ENCODE assay signal across 8 cellular contexts in genomic region chr10:13340626-13341370, GRCh38. TPM values are rescaled to one million over a fixed set of nuclear protein-coding genes. Genes with fewer than 3 reads are reported as not detected.
A peak's percentile ranks its signal among the peaks of the same experiment; 100 is the strongest.
DNase-seq lines count a peak whose midpoint lies in the region; ATAC-seq and TF ChIP-seq lines count a peak whose summit lies in the region.

No MANE protein-coding gene starts in this region.

- H2AFZ ChIP-seq in OCI-LY7 (ENCODE audit: low read length), result no peak overlapping the region

- peaks cover 7% of the 10 kb centered on the region; the same call in 1 of the 2 replicates for H4K20me1 ChIP-seq in OCI-LY7 (ENCODE audit: insufficient read depth, low read length)

- peaks cover 78% of the 10 kb centered on the region for H3K79me2 ChIP-seq in OCI-LY7 (ENCODE audit: insufficient read depth, low read depth, low read length)

- H3K27me3 Mint-ChIP-seq in naive thymus-derived CD8-positive, alpha-beta T cell, result no peaks in the 10 kb centered on the region

- 0 out of 2 replicates have a peak, but pooled peaks cover 6% of the 10 kb centered on the region for H3K9me3 ChIP-seq in OCI-LY7 (ENCODE audit: low read length)
- H3K9me3 ChIP-seq in lower lobe of right lung, result no peaks in the 10 kb centered on the region

- peak overlapping the region in 4 of 10 donors; percentile 36 to 77 (median 72) for H3K27ac Mint-ChIP-seq in naive thymus-derived CD8-positive, alpha-beta T cell

- peaks cover 96% of the 10 kb centered on the region for H3K36me3 ChIP-seq in OCI-LY7 (ENCODE audit: insufficient read depth, low read length)
- peaks cover 27% of the 10 kb centered on the region for H3K36me3 ChIP-seq in lower lobe of right lung

- peak; percentile 37 for DNase-seq in NK-92 treated with Interleukin-12 subunit alpha and Interleukin-12 subunit beta, amount 100 ng/mL, for 24 hours (lab: John Stamatoyannopoulos, UW)
- DNase-seq in NK-92 (lab: John Stamatoyannopoulos, UW; ENCODE audit: unreplicated experiment), result no peak
- DNase-seq in OCI-LY7 (ENCODE audit: low spot score), result peak; percentile 85
- peak in 4 of 10 donors; percentile 25 to 37 (median 31) for DNase-seq in naive thymus-derived CD8-positive, alpha-beta T cell
- no peak for DNase-seq in T1000 (lab: John Stamatoyannopoulos, UW)
- no peak for DNase-seq in lower lobe of right lung
- DNase-seq in SHP77 treated with DMSO at 0.1 percent for 48 hours (lab: John Stamatoyannopoulos, UW), result no peak

- CTCF ChIA-PET in OCI-LY7 (lab: Charles Lee; ENCODE audit: unreplicated experiment), result interaction anchor here (0.6 kb wide), 1 partner anchor 42 kb away, joined by 3 read pairs; no protein-coding TSS in a partner anchor

- peaks cover 16 to 58% (median 44%) of the 10 kb centered on the region in 4 donors for H3K4me1 Mint-ChIP-seq in naive thymus-derived CD8-positive, alpha-beta T cell

- peak overlapping the region; percentile 86 for H3K27ac ChIP-seq in OCI-LY7 (ENCODE audit: low read depth, low read length, poor library complexity, severe bottlenecking)
- H3K27ac ChIP-seq in lower lobe of right lung, result no peak overlapping the region

- no peaks in the 10 kb centered on the region for H3K9me3 Mint-ChIP-seq in naive thymus-derived CD8-positive, alpha-beta T cell

- intact Hi-C loops in OCI-LY7 (cut with micrococcal nuclease; ENCODE audit: unreplicated experiment) (loop anchor here (10.0 kb wide), 2 partner anchors 1146 to 1614 kb away; partner anchors contain the start of genes CDC123, DCLRE1C, MEIG1 and NUDT5), lower lobe of right lung (cut with DNase I) (no loop called here)

- ATAC-seq in HG02588 (IDR thresholded peaks at IDR 0.05; ENCODE audit: unreplicated experiment), result peak; percentile 96
- peak; percentile 92 to 96 for ATAC-seq in naive thymus-derived CD8-positive, alpha-beta T cell
- ATAC-seq in lower lobe of right lung, result no peak

- H3K4me1 ChIP-seq in OCI-LY7 (ENCODE audit: insufficient read depth, low read length, poor library complexity, severe bottlenecking) (peaks cover 31% of the 10 kb centered on the region), lower lobe of right lung (peaks cover 14% of the 10 kb centered on the region)

- H3K4me3 ChIP-seq in OCI-LY7 (ENCODE audit: low read depth, low read length, poor library complexity, severe bottlenecking) (peak overlapping the region; percentile 22), lower lobe of right lung (no peak overlapping the region)

- H3K4me3 Mint-ChIP-seq in naive thymus-derived CD8-positive, alpha-beta T cell, result peak overlapping the region; percentile 20 to 63 (median 50)

- H3K4me2 ChIP-seq in OCI-LY7 (ENCODE audit: low read length), result peak overlapping the region; percentile 62

- BruUV-seq in OCI-LY7 (replicated peaks; lab: Mats Ljungman, UMichigan), result no TSS peak

- POLR2A ChIA-PET in OCI-LY7 (lab: Charles Lee), result interaction anchor here (0.7 to 1.3 kb wide), 4 partner anchors 9 to 540 kb away, joined by 3 to 4 read pairs (median 3); partner anchors contain the start of gene PHYH
- POLR2A ChIA-PET in naive thymus-derived CD8-positive, alpha-beta T cell (lab: Charles Lee), result interaction anchor here (0.7 to 2.7 kb wide), 3 partner anchors 8 to 1211 kb away, joined by 3 to 13 read pairs (median 4); no protein-coding TSS in a partner anchor

- peaks cover 0 to 51% (median 8%) of the 10 kb centered on the region in 3 donors for H3K36me3 Mint-ChIP-seq in naive thymus-derived CD8-positive, alpha-beta T cell

- TF ChIP-seq CTCF in OCI-LY7 (conservative IDR thresholded peaks at IDR 0.05; ENCODE audit: low read length), result no peak
- no peak for TF ChIP-seq CTCF in lower lobe of right lung (IDR thresholded peaks at IDR 0.05)

- H3K27me3 ChIP-seq in lower lobe of right lung (ENCODE audit: low read depth), result no peaks in the 10 kb centered on the region

- no peaks in the 10 kb centered on the region for H3K9me2 ChIP-seq in OCI-LY7 (ENCODE audit: insufficient read depth, low read length)

RNA-seq across cellular contexts. Expression of gene SEPHS1, which starts 7.3 kb away (rescaled TPM):
- 72.7 and 115 TPM in 2 replicates for total RNA-seq in OCI-LY7 (2014; rRNA removed; shearing (Covaris generic))
- total RNA-seq in OCI-LY7 (2022) (113 and 127 TPM in 2 replicates), lower lobe of right lung (35.9 TPM)
- total RNA-seq in naive thymus-derived CD8-positive, alpha-beta T cell, result 10 to 100 TPM; 32.7 to 42.7 TPM
- 10 to 100 TPM; 17.7 to 22.5 (median 21.9) TPM for polyA plus RNA-seq in naive thymus-derived CD8-positive, alpha-beta T cell

RNA-seq across cellular contexts. Expression of gene PHYH, which starts 40.9 kb away (rescaled TPM):
- total RNA-seq in OCI-LY7 (2014; rRNA removed; shearing (Covaris generic)), result 6.9 and 7.4 TPM in 2 replicates
- total RNA-seq in OCI-LY7 (2022) (15.1 and 17.8 TPM in 2 replicates), lower lobe of right lung (30.3 TPM)
- 10 to 100 TPM; 17.3 to 18.6 TPM for total RNA-seq in naive thymus-derived CD8-positive, alpha-beta T cell
- 10 to 100 TPM; 17.6 to 20.5 (median 20.1) TPM for polyA plus RNA-seq in naive thymus-derived CD8-positive, alpha-beta T cell

Comparison
In these comparisons a context has a peak if more than half of its experiments do, and no peak if none do; other contexts are left out.
1. DNase-seq: peak in NK-92 treated with Interleukin-12 subunit alpha and Interleukin-12 subunit beta, amount 100 ng/mL, for 24 hours (single experiment) and OCI-LY7 (single experiment); none in NK-92 (single experiment), T1000 (single experiment), lower lobe of right lung (single experiment) and SHP77 treated with DMSO at 0.1 percent for 48 hours (single experiment).
2. ATAC-seq: peak in HG02588 (single experiment) and naive thymus-derived CD8-positive, alpha-beta T cell (2 of 2); none in lower lobe of right lung (0 of 2).